ENCODE assay signal across 9 cellular contexts in the genomic region with DNA sequence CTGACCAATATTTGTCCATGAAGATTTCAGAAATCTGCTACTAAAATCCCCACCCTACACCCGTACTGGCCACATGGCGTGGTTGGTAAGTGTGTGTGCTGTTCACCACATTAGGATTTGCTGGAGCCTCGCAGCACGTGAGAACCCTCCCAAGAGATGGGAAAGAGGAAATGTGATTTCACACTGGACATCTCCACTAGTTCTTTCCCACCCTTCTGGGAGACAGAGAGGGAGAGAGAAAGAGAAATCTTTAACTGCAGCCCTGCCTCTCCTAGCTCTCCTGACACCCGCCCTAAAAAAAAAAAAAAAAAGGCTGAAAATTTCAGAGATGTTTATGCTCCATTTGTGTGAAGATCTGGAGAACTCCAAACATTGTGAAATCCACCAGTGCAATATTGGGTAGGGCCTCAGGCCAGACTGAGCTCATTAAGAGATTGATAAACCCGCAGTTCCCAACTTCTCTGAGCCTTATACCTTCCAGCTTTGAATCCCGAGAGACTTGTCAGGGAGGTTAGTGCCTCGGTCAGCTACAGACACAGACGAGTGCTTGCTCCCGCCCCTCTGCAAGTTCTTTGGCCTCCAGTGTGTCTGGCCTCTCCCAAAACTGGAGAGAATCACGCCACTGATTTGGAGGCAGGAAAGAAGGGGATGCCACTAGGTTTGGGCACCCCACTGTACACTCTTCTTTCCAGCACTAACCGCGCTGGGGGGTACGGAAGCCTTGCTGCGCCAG. TPM values are rescaled to one million over a fixed set of nuclear protein-coding genes. Genes with fewer than 3 reads are reported as not detected.
DNase-seq lines count a peak whose midpoint lies in the region; ATAC-seq and TF ChIP-seq lines count a peak whose summit lies in the region.
"Had no signal": no experiment of that assay in that cellular context is flagged by ENCODE, and none has a peak within 500 bp of the region (broad histone marks: within the 10 kb centered on the region; RNA-seq: fewer than 3 reads in every experiment).

No MANE protein-coding gene starts in this region.

- peak; percentile 20 for DNase-seq in PC-3
- DNase-seq in epithelial cell of proximal tubule (ENCODE audit: low read depth) = no peak
- DNase-seq in neural progenitor cell (ENCODE audit: low spot score) = peak; percentile 25
- DNase-seq in stimulated activated naive B cell treated with anti-CD40 and anti-IgM and Interleukin-4, amounts not matched to agents 10 μg/mL and 1 μg/mL and 100 μg/mL, for 72 hours = no peak
- DNase-seq in NCI-H2107 treated with DMSO at 0.1 percent for 48 hours (lab: John Stamatoyannopoulos, UW; ENCODE audit: unreplicated experiment) = no peak
- DNase-seq: NCI-H1105 had no signal

- H3K27me3 Mint-ChIP-seq in neural progenitor cell (ENCODE audit: insufficient read depth, low read depth) = peaks cover 10% of the 10 kb centered on the region
- H3K27me3 Mint-ChIP-seq in stimulated activated naive B cell treated with anti-CD40 and anti-IgM and Interleukin-4, amounts not matched to agents 10 μg/mL and 1 μg/mL and 100 μg/mL, for 72 hours = peaks cover 76 to 84% of the 10 kb centered on the region in 2 donors

- peak overlapping the region; percentile 96 for H3K27ac Mint-ChIP-seq in neural progenitor cell
- H3K27ac Mint-ChIP-seq in stimulated activated naive B cell treated with anti-CD40 and anti-IgM and Interleukin-4, amounts not matched to agents 10 μg/mL and 1 μg/mL and 100 μg/mL, for 72 hours = no peak overlapping the region

- H3K4me1 ChIP-seq in BLaER1 (peaks cover 94% of the 10 kb centered on the region), PC-3 (ENCODE audit: insufficient read depth, low read length) (peaks cover 45% of the 10 kb centered on the region), neural progenitor cell (peaks cover 61% of the 10 kb centered on the region)

- H3K4me3 ChIP-seq in BLaER1 = peak overlapping the region; percentile 74
- H3K4me3 ChIP-seq in PC-3 (ENCODE audit: low read length) = peak overlapping the region; percentile 89
- H3K4me3 ChIP-seq in epithelial cell of proximal tubule (ENCODE audit: low read depth, low read length) = peak overlapping the region; percentile 83
- H3K4me3 ChIP-seq in neural progenitor cell = peak overlapping the region; percentile 45

- H3K27me3 ChIP-seq in BLaER1 (no peaks in the 10 kb centered on the region), PC-3 (ENCODE audit: low read length) (no peaks in the 10 kb centered on the region), neural progenitor cell (peaks cover 77% of the 10 kb centered on the region)

- peaks cover under 1% of the 10 kb centered on the region for H3K36me3 Mint-ChIP-seq in neural progenitor cell
- no peaks in the 10 kb centered on the region for H3K36me3 Mint-ChIP-seq in stimulated activated naive B cell treated with anti-CD40 and anti-IgM and Interleukin-4, amounts not matched to agents 10 μg/mL and 1 μg/mL and 100 μg/mL, for 72 hours

- no peaks in the 10 kb centered on the region; the same call in 1 of the 2 replicates for H4K20me1 ChIP-seq in BLaER1
- peaks cover 53% of the 10 kb centered on the region for H4K20me1 ChIP-seq in PC-3 (ENCODE audit: low read length)
- H4K20me1 ChIP-seq in neural progenitor cell (ENCODE audit: low read depth) = peaks cover 80% of the 10 kb centered on the region

- H3K4me3 Mint-ChIP-seq in neural progenitor cell = peak overlapping the region; percentile 97
- no peak overlapping the region for H3K4me3 Mint-ChIP-seq in stimulated activated naive B cell treated with anti-CD40 and anti-IgM and Interleukin-4, amounts not matched to agents 10 μg/mL and 1 μg/mL and 100 μg/mL, for 72 hours

- ATAC-seq in PC-3 = no peak
- ATAC-seq in stimulated activated naive B cell treated with anti-CD40 and anti-IgM and Interleukin-4, amounts not matched to agents 10 μg/mL and 1 μg/mL and 100 μg/mL, for 72 hours (replicated peaks) = no peak
- ATAC-seq in HG02610 (IDR thresholded peaks at IDR 0.05; ENCODE audit: unreplicated experiment) = no peak
- no peak for ATAC-seq in GM18870 (IDR thresholded peaks at IDR 0.05; ENCODE audit: unreplicated experiment)

- H3K36me3 ChIP-seq in BLaER1 = no peaks in the 10 kb centered on the region
- H3K36me3 ChIP-seq in PC-3 (ENCODE audit: low read depth, low read length) = peaks cover 10% of the 10 kb centered on the region; the same call in 1 of the 2 replicates
- no peaks in the 10 kb centered on the region for H3K36me3 ChIP-seq in neural progenitor cell

- CTCF ChIA-PET in PC-3 (lab: Charles Lee) = interaction anchor here (0.6 kb wide), 1 partner anchor 220 kb away, joined by 5 read pairs; no protein-coding TSS in a partner anchor

- H3K27ac ChIP-seq in BLaER1 = peak overlapping the region; percentile 94
- H3K27ac ChIP-seq in PC-3 (ENCODE audit: low read length) = peak overlapping the region; percentile 34; the same call in 1 of the 2 replicates
- H3K27ac ChIP-seq in neural progenitor cell = no peak overlapping the region

- no peaks in the 10 kb centered on the region for H3K9me3 Mint-ChIP-seq in neural progenitor cell
- H3K9me3 Mint-ChIP-seq in stimulated activated naive B cell treated with anti-CD40 and anti-IgM and Interleukin-4, amounts not matched to agents 10 μg/mL and 1 μg/mL and 100 μg/mL, for 72 hours = no peaks in the 10 kb centered on the region

- H3K9ac ChIP-seq in BLaER1 (peak overlapping the region; percentile 87), PC-3 (ENCODE audit: low read length) (peak overlapping the region; percentile 99), neural progenitor cell (no peak overlapping the region)

- BruUV-seq in PC-3 (replicated peaks; lab: Mats Ljungman, UMichigan) = no TSS peak

- peaks cover 68% of the 10 kb centered on the region for H3K4me1 Mint-ChIP-seq in neural progenitor cell
- peaks cover 31 to 60% of the 10 kb centered on the region in 2 donors for H3K4me1 Mint-ChIP-seq in stimulated activated naive B cell treated with anti-CD40 and anti-IgM and Interleukin-4, amounts not matched to agents 10 μg/mL and 1 μg/mL and 100 μg/mL, for 72 hours

- H3K4me2 ChIP-seq in BLaER1 (peak overlapping the region; percentile 94), PC-3 (ENCODE audit: low read length) (peak overlapping the region; percentile 100), neural progenitor cell (peak overlapping the region; percentile 90)

- H3K9me3 ChIP-seq in BLaER1 = no peaks in the 10 kb centered on the region
- no peaks in the 10 kb centered on the region for H3K9me3 ChIP-seq in PC-3 (ENCODE audit: low read length)
- H3K9me3 ChIP-seq in neural progenitor cell (ENCODE audit: low read depth) = no peaks in the 10 kb centered on the region

- H3F3A ChIP-seq in PC-3 (ENCODE audit: low read length, unreplicated experiment) (no peaks in the 10 kb centered on the region), neural progenitor cell (ENCODE audit: low read depth) (peaks cover 60% of the 10 kb centered on the region)

- H3K9me2 ChIP-seq in PC-3 (replicated peaks; ENCODE audit: low read length) = no peaks in the 10 kb centered on the region

- POLR2A ChIA-PET in PC-3 (lab: Charles Lee; ENCODE audit: unreplicated experiment) = no interaction called here

- H3K79me2 ChIP-seq in PC-3 (ENCODE audit: low read length) (peaks cover 85% of the 10 kb centered on the region), neural progenitor cell (ENCODE audit: low read depth) (peaks cover 8% of the 10 kb centered on the region)

- no peak overlapping the region for H2AFZ ChIP-seq in PC-3 (ENCODE audit: low read length)
- no peak overlapping the region for H2AFZ ChIP-seq in neural progenitor cell (replicated peaks)

- no peak for TF ChIP-seq CTCF in PC-3 (conservative IDR thresholded peaks at IDR 0.05; ENCODE audit: low read depth, low read length)
- no peak for TF ChIP-seq CTCF in epithelial cell of proximal tubule (conservative IDR thresholded peaks at IDR 0.05; ENCODE audit: low read depth, low read length)
- no peak for TF ChIP-seq CTCF in neural progenitor cell (IDR thresholded peaks at IDR 0.05)

- intact Hi-C loops in PC-3 (cut with micrococcal nuclease) = loop anchor here (5.0 kb wide), 1 partner anchor 171 kb away; no protein-coding TSS in a partner anchor

RNA-seq across cellular contexts. Expression of gene SPRY4, which starts 1.9 kb away (rescaled TPM):
- total RNA-seq in PC-3 (2014; rRNA removed) (32.1 and 38.4 TPM in 2 replicates), epithelial cell of proximal tubule (10.9 and 19.9 TPM in 2 replicates), neural progenitor cell (ENCODE audit: low replicate concordance) (0.13 and 1.7 TPM in 2 replicates)

Comparison
In these comparisons a context has a peak if more than half of its experiments do, and no peak if none do; other contexts are left out.
1. DNase-seq: peak in PC-3 (single experiment) and neural progenitor cell (single experiment); none in epithelial cell of proximal tubule (single experiment), stimulated activated naive B cell treated with anti-CD40 and anti-IgM and Interleukin-4, amounts not matched to agents 10 μg/mL and 1 μg/mL and 100 μg/mL, for 72 hours (single experiment) and NCI-H2107 treated with DMSO at 0.1 percent for 48 hours (single experiment).
2. Peak in every context shown above with its lines, with median percentiles within 50 percentile points of each other: H3K4me2 ChIP-seq and H3K4me3 ChIP-seq.